In the genomic region with DNA sequence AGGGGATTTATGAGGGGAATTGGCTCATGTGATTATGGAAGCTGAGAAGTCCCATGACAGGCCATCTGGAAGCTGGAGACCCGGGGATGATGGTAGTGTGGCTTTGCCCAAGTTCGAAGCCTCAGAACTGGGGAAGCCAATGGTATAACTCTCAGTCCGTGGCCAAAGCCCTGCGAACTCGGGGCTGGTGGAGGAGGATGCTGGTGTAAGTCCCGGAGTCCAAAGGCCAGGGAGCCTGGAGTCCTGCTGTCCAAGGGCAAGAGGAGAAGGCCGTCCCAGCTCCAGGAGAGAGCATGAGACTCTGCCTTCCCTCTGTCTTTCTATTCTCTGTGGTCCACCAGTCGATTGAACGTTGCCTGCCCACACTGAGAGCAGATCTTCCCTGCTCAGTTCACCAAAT, we compare ENCODE assay signal across 27 cellular contexts.
"Had no signal": no experiment of that assay in that cellular context is flagged by ENCODE, and none has a peak within 500 bp of the region (broad histone marks: within the 10 kb centered on the region; RNA-seq: fewer than 3 reads in every experiment).

No MANE protein-coding gene starts in this region.

- ATAC-seq: T-cell had no signal

- H3K27me3 ChIP-seq: brain microvascular endothelial cell, cardiac muscle cell had no signal

- H3K4me2 ChIP-seq: KMS-11 had no signal

- DNase-seq: activated CD4-positive, alpha-beta memory T cell treated with anti-CD3 and anti-CD28 coated beads for 36 hours; activated CD4-positive, alpha-beta T cell treated with anti-CD3 and anti-CD28 coated beads, Interleukin-2, amount 10 ng/mL, durations not matched to agents 7 days and 5 days; activated CD4-positive, CD25-positive, alpha-beta regulatory T cell; activated gamma-delta T cell treated with Interleukin-2 at 50 U/mL for 16 hours; activated naive CD4-positive, alpha-beta T cell treated with anti-CD3 and anti-CD28 coated beads, Interleukin-2, amount 10 ng/mL, durations not matched to agents 7 days and 5 days; activated naive CD8-positive, alpha-beta T cell treated with anti-CD3 and anti-CD28 coated beads for 36 hours; activated T-cell treated with anti-CD3 and anti-CD28 coated beads for 4 hours; activated T-cell treated with anti-CD3 and anti-CD28 coated beads, Interleukin-2, amount 50 U/mL, for 48 hours; brain microvascular endothelial cell; cerebellar nuclear complex; NCI-H1092 treated with DMSO at 0.1 percent for 48 hours; NCI-H1417 treated with DMSO at 0.1 percent for 48 hours; NCI-H1694; NCI-H2029; NCI-H2107; NCI-H2171 treated with DMSO at 0.1 percent for 48 hours; NCI-H226; NCI-H510A; NCI-H526 treated with DMSO at 0.1 percent for 48 hours; T-cell; T-helper 2 cell; T1000 had no signal

- H3K27me3 Mint-ChIP-seq: activated CD4-positive, alpha-beta memory T cell treated with anti-CD3 and anti-CD28 coated beads for 36 hours; activated CD4-positive, alpha-beta T cell treated with anti-CD3 and anti-CD28 coated beads, Interleukin-2, amount 10 ng/mL, durations not matched to agents 7 days and 5 days; activated naive CD8-positive, alpha-beta T cell treated with anti-CD3 and anti-CD28 coated beads for 36 hours had no signal

- H3K9ac ChIP-seq: KMS-11 had no signal

- H3K9me3 Mint-ChIP-seq: activated CD4-positive, alpha-beta memory T cell treated with anti-CD3 and anti-CD28 coated beads for 36 hours; activated CD4-positive, alpha-beta T cell treated with anti-CD3 and anti-CD28 coated beads, Interleukin-2, amount 10 ng/mL, durations not matched to agents 7 days and 5 days; activated naive CD4-positive, alpha-beta T cell treated with anti-CD3 and anti-CD28 coated beads, Interleukin-2, amount 10 ng/mL, durations not matched to agents 7 days and 5 days; activated naive CD8-positive, alpha-beta T cell treated with anti-CD3 and anti-CD28 coated beads for 36 hours; activated T-helper 2 cell treated with anti-CD3 and anti-CD28 coated beads, Interferon-gamma antibody, Interleukin-2, Interleukin-4, amounts not matched to agents 10 μg/mL and 5 μg/mL and 100 μg/mL, durations not matched to agents 14 hours and 24 hours and 36 hours; T-cell had no signal

- H3K27ac ChIP-seq: cardiac muscle cell, KMS-11, SK-N-MC, VCaP had no signal

- H3K36me3 Mint-ChIP-seq: activated CD4-positive, alpha-beta memory T cell treated with anti-CD3 and anti-CD28 coated beads for 36 hours; activated naive CD8-positive, alpha-beta T cell treated with anti-CD3 and anti-CD28 coated beads for 36 hours; T-cell had no signal

- H3K4me3 Mint-ChIP-seq: activated CD4-positive, alpha-beta memory T cell treated with anti-CD3 and anti-CD28 coated beads for 36 hours; activated CD4-positive, alpha-beta T cell treated with anti-CD3 and anti-CD28 coated beads, Interleukin-2, amount 10 ng/mL, durations not matched to agents 7 days and 5 days; activated naive CD4-positive, alpha-beta T cell treated with anti-CD3 and anti-CD28 coated beads, Interleukin-2, amount 10 ng/mL, durations not matched to agents 7 days and 5 days; activated naive CD8-positive, alpha-beta T cell treated with anti-CD3 and anti-CD28 coated beads for 36 hours; T-cell had no signal

- H3K36me3 ChIP-seq: brain microvascular endothelial cell, cardiac muscle cell had no signal

- H3K4me3 ChIP-seq: cardiac muscle cell, SK-N-MC had no signal

- H3K27ac Mint-ChIP-seq: activated CD4-positive, alpha-beta memory T cell treated with anti-CD3 and anti-CD28 coated beads for 36 hours; activated CD4-positive, alpha-beta T cell treated with anti-CD3 and anti-CD28 coated beads, Interleukin-2, amount 10 ng/mL, durations not matched to agents 7 days and 5 days; activated naive CD4-positive, alpha-beta T cell treated with anti-CD3 and anti-CD28 coated beads, Interleukin-2, amount 10 ng/mL, durations not matched to agents 7 days and 5 days; activated naive CD8-positive, alpha-beta T cell treated with anti-CD3 and anti-CD28 coated beads for 36 hours; activated T-helper 2 cell treated with anti-CD3 and anti-CD28 coated beads, Interferon-gamma antibody, Interleukin-2, Interleukin-4, amounts not matched to agents 10 μg/mL and 5 μg/mL and 100 μg/mL, durations not matched to agents 14 hours and 24 hours and 36 hours; T-cell had no signal
